ENCODE assay signal across 8 cellular contexts in genomic region chr12:48165089-48166031, GRCh38. TPM values are rescaled to one million over a fixed set of nuclear protein-coding genes. Genes with fewer than 3 reads are reported as not detected.
DNase-seq lines count a peak whose midpoint lies in the region; ATAC-seq and TF ChIP-seq lines count a peak whose summit lies in the region.

No MANE protein-coding gene starts in this region.

- POLR2A ChIA-PET in CD4-positive, alpha-beta memory T cell (lab: Charles Lee; ENCODE audit: partially characterized antibody) = interaction anchor here (1.9 kb wide), 1 partner anchor 33 kb away, joined by 5 read pairs; no protein-coding TSS in a partner anchor

- TF ChIP-seq CTCF in epithelial cell of proximal tubule (conservative IDR thresholded peaks at IDR 0.05; ENCODE audit: low read depth, low read length) = peak; percentile 98
- peak; percentile 87 to 93 (median 93) for TF ChIP-seq CTCF in nephron (IDR thresholded peaks at IDR 0.05; ENCODE audit: unreplicated experiment in 3 of 3)

- no peaks in the 10 kb centered on the region for H3K27me3 ChIP-seq in CD4-positive, alpha-beta memory T cell (ENCODE audit: insufficient read depth, low read length)
- H3K27me3 ChIP-seq in MG63 = peaks cover 9% of the 10 kb centered on the region; the same call in 1 of the 2 replicates

- no peaks in the 10 kb centered on the region for H3K36me3 ChIP-seq in CD4-positive, alpha-beta memory T cell (ENCODE audit: insufficient read depth, low read length)
- no peaks in the 10 kb centered on the region for H3K36me3 ChIP-seq in MG63

- peak; percentile 61 to 73 (median 71) for DNase-seq in CD4-positive, alpha-beta memory T cell
- DNase-seq in NCI-H2107 (lab: John Stamatoyannopoulos, UW) (peak; percentile 46), epithelial cell of proximal tubule (ENCODE audit: low read depth) (no peak), MG63 (no peak)
- peak; percentile 44 to 63 for DNase-seq in activated CD4-positive, alpha-beta T cell treated with anti-CD3 and anti-CD28 coated beads for 4 hours

- no peaks in the 10 kb centered on the region for H3K36me3 Mint-ChIP-seq in CD4-positive, alpha-beta memory T cell
- no peaks in the 10 kb centered on the region for H3K36me3 Mint-ChIP-seq in nephron (ENCODE audit: low read depth)

- H3K4me3 Mint-ChIP-seq in CD4-positive, alpha-beta memory T cell = no peak overlapping the region
- H3K4me3 Mint-ChIP-seq in nephron = no peak overlapping the region

- no peak overlapping the region for H3K4me3 ChIP-seq in CD4-positive, alpha-beta memory T cell (ENCODE audit: low read length in 2 of 2)
- no peak overlapping the region for H3K4me3 ChIP-seq in epithelial cell of proximal tubule (ENCODE audit: low read depth, low read length)
- no peak overlapping the region for H3K4me3 ChIP-seq in MG63

- peaks cover 0 to 6% (median 1%) of the 10 kb centered on the region in 4 donors for H3K4me1 Mint-ChIP-seq in CD4-positive, alpha-beta memory T cell
- H3K4me1 Mint-ChIP-seq in nephron = no peaks in the 10 kb centered on the region

- CTCF ChIA-PET in CD4-positive, alpha-beta memory T cell (lab: Charles Lee; ENCODE audit: partially characterized antibody) = interaction anchor here (0.6 to 4.0 kb wide), 26 partner anchors 8 to 453 kb away, joined by 3 to 28 read pairs (median 4); partner anchors contain the start of genes ASB8, CCDC184, SENP1 and TMEM106C

- H3K9me3 Mint-ChIP-seq in CD4-positive, alpha-beta memory T cell = no peaks in the 10 kb centered on the region
- H3K9me3 Mint-ChIP-seq in nephron = no peaks in the 10 kb centered on the region

- H3K4me1 ChIP-seq in CD4-positive, alpha-beta memory T cell (ENCODE audit: insufficient read depth, low read length) = no peaks in the 10 kb centered on the region

- ATAC-seq in GM19351 (IDR thresholded peaks at IDR 0.05; ENCODE audit: unreplicated experiment) = peak; percentile 50
- ATAC-seq in GM18873 (IDR thresholded peaks at IDR 0.05; ENCODE audit: low FRiP score, unreplicated experiment) = no peak

- peaks cover 6 to 7% of the 10 kb centered on the region in 2 donors for H3K27me3 Mint-ChIP-seq in CD4-positive, alpha-beta memory T cell
- H3K27me3 Mint-ChIP-seq in nephron (ENCODE audit: low read depth) = no peaks in the 10 kb centered on the region

- H3K27ac ChIP-seq in CD4-positive, alpha-beta memory T cell (ENCODE audit: low read depth, low read length) = no peak overlapping the region

- no peaks in the 10 kb centered on the region for H3K9me3 ChIP-seq in CD4-positive, alpha-beta memory T cell (ENCODE audit: control insufficient read depth in 1 of 2, low read length in 2 of 2)
- no peaks in the 10 kb centered on the region; the same call in 1 of the 2 replicates for H3K9me3 ChIP-seq in MG63

- no peak overlapping the region for H3K27ac Mint-ChIP-seq in CD4-positive, alpha-beta memory T cell
- H3K27ac Mint-ChIP-seq in nephron = no peak overlapping the region

- intact Hi-C loops in CD4-positive, alpha-beta memory T cell (cut with micrococcal nuclease) = loop anchor here (1.0 to 2.0 kb wide), 5 partner anchors 59 to 450 kb away; partner anchors contain the start of genes SENP1 and TMEM106C

RNA-seq across cellular contexts. Expression of gene ASB8, which starts 8.0 kb away (rescaled TPM):
- 10 to 100 TPM; 61.0 to 64.6 TPM for total RNA-seq in CD4-positive, alpha-beta memory T cell
- 10 to 100 TPM; 63.1 to 64.1 TPM for polyA plus RNA-seq in CD4-positive, alpha-beta memory T cell
- total RNA-seq in epithelial cell of proximal tubule = 8.6 and 13.6 TPM in 2 replicates
- 31.3 and 79.9 TPM in 2 replicates for total RNA-seq in MG63 (2014; rRNA removed; shearing (Covaris generic); ENCODE audit: low replicate concordance)

RNA-seq across cellular contexts. Expression of gene CCDC184, which starts 18.1 kb away (rescaled TPM):
- under 1 TPM; 0.42 to 0.47 TPM for total RNA-seq in CD4-positive, alpha-beta memory T cell
- polyA plus RNA-seq in CD4-positive, alpha-beta memory T cell = under 1 TPM in 1 of 2 donors, not detected in 1; 0.15 TPM
- total RNA-seq in epithelial cell of proximal tubule = 0.12 and 0.29 TPM in 2 replicates
- not detected in 2 replicates for total RNA-seq in MG63 (2014; rRNA removed; shearing (Covaris generic); ENCODE audit: low replicate concordance)

RNA-seq across cellular contexts. Expression of gene OR10AD1, which starts 37.7 kb away (rescaled TPM):
- not detected for total RNA-seq in CD4-positive, alpha-beta memory T cell
- not detected for polyA plus RNA-seq in CD4-positive, alpha-beta memory T cell
- not detected in 2 replicates for total RNA-seq in epithelial cell of proximal tubule
- total RNA-seq in MG63 (2014; rRNA removed; shearing (Covaris generic); ENCODE audit: low replicate concordance) = not detected in 2 replicates

RNA-seq across cellular contexts. Expression of gene PFKM, which starts 46.2 kb away (rescaled TPM):
- 10 to 100 TPM; 13.6 to 14.6 TPM for total RNA-seq in CD4-positive, alpha-beta memory T cell
- 1 to 10 TPM; 7.8 to 8.3 TPM for polyA plus RNA-seq in CD4-positive, alpha-beta memory T cell
- total RNA-seq in epithelial cell of proximal tubule = 23.9 and 42.5 TPM in 2 replicates
- total RNA-seq in MG63 (2014; rRNA removed; shearing (Covaris generic); ENCODE audit: low replicate concordance) = 38.2 and 64.7 TPM in 2 replicates

RNA-seq across cellular contexts. Expression of gene SENP1, which starts 59.5 kb away (rescaled TPM):
- 10 to 100 TPM; 28.7 to 35.1 TPM for total RNA-seq in CD4-positive, alpha-beta memory T cell
- polyA plus RNA-seq in CD4-positive, alpha-beta memory T cell = 1 to 10 TPM; 6.1 to 10.0 TPM
- 10.3 and 15.5 TPM in 2 replicates for total RNA-seq in epithelial cell of proximal tubule
- 15.6 and 16.3 TPM in 2 replicates for total RNA-seq in MG63 (2014; rRNA removed; shearing (Covaris generic); ENCODE audit: low replicate concordance)

Comparison
In these comparisons a context has a peak if more than half of its experiments do, and no peak if none do; other contexts are left out.
1. DNase-seq: peak in CD4-positive, alpha-beta memory T cell (5 of 5), NCI-H2107 (single experiment) and activated CD4-positive, alpha-beta T cell treated with anti-CD3 and anti-CD28 coated beads for 4 hours (2 of 2); none in epithelial cell of proximal tubule (single experiment) and MG63 (single experiment).